ENCODE assay signal across 19 cellular contexts in the genomic region with DNA sequence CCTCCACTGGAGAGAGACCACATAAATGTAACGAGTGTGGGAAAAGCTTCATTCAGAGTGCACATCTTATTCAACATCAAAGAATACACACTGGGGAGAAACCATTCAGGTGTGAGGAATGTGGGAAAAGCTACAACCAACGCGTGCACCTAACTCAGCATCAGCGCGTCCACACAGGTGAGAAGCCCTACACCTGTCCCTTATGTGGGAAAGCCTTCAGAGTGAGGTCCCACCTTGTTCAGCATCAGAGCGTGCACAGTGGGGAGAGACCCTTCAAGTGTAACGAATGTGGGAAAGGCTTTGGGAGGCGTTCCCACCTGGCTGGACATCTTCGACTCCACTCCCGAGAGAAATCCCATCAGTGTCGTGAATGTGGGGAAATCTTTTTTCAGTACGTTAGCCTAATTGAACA. TPM values are rescaled to one million over a fixed set of nuclear protein-coding genes. Genes with fewer than 3 reads are reported as not detected.
A peak's percentile ranks its signal among the peaks of the same experiment; 100 is the strongest.
DNase-seq lines count a peak whose midpoint lies in the region; ATAC-seq, FAIRE-seq and TF ChIP-seq lines count a peak whose summit lies in the region.
"Had no signal": no experiment of that assay in that cellular context is flagged by ENCODE, and none has a peak within 500 bp of the region (broad histone marks: within the 10 kb centered on the region; RNA-seq: fewer than 3 reads in every experiment).

No MANE protein-coding gene starts in this region.

- no peak overlapping the region for H3K27ac ChIP-seq in K562 (ENCODE audit: extremely low read depth, low read depth, low read length)
- H3K27ac ChIP-seq in iPS-20b (ENCODE audit: low read length) = no peak overlapping the region
- no peak overlapping the region for H3K27ac ChIP-seq in esophagus squamous epithelium
- no peak overlapping the region for H3K27ac ChIP-seq in right atrium auricular region

- in situ Hi-C loops in ACHN (cut with HindIII; ENCODE audit: low pct_ligation_motif_present, low pct_unique_long_range_greater_than_20kb, low sequenced_read_pairs) = no loop called here
- in situ Hi-C loops in K562 (cut with MboI) = no loop called here

- BruUV-seq in K562 (replicated peaks; lab: Mats Ljungman, UMichigan) (no TSS peak), Calu3 (replicated peaks; lab: Mats Ljungman, UMichigan) (no TSS peak)

- H3K27me3 Mint-ChIP-seq in HFFc6 (ENCODE audit: insufficient read depth) (0 out of 2 replicates have a peak, but pooled peaks cover 2% of the 10 kb centered on the region), Calu3 (ENCODE audit: unreplicated experiment) (no peaks in the 10 kb centered on the region)
- H3K27me3 Mint-ChIP-seq: activated CD4-positive, alpha-beta T cell treated with anti-CD3 and anti-CD28 coated beads, Interleukin-2, amount 10 ng/mL, durations not matched to agents 24 days and 14 days had no signal

- H3K4me1 Mint-ChIP-seq in HFFc6 (ENCODE audit: low read depth) = no peaks in the 10 kb centered on the region
- no peaks in the 10 kb centered on the region for H3K4me1 Mint-ChIP-seq in Calu3 (ENCODE audit: low read depth, unreplicated experiment)
- H3K4me1 Mint-ChIP-seq: activated CD4-positive, alpha-beta T cell treated with anti-CD3 and anti-CD28 coated beads, Interleukin-2, amount 10 ng/mL, durations not matched to agents 24 days and 14 days had no signal

- WGBS in K562 (ENCODE audit: insufficient coverage, low coverage, missing lambda C conversion rate) = over 99% methylated on average over 12 of the region's 12 CpGs
- 92% methylated on average over 12 of the region's 12 CpGs for WGBS in esophagus squamous epithelium, 2 donors

- no peak for TF ChIP-seq CTCF in HFFc6 (IDR thresholded peaks at IDR 0.05)
- no peak for TF ChIP-seq CTCF in K562 (IDR thresholded peaks at IDR 0.05 in 2 of 3, conservative IDR thresholded peaks at IDR 0.05 in 1 of 3; ENCODE audit: insufficient read depth in 2 of 3, low read depth in 1 of 3, low read length in 3 of 3)
- TF ChIP-seq CTCF in esophagus squamous epithelium (IDR thresholded peaks at IDR 0.05) = no peak
- no peak for TF ChIP-seq CTCF in Calu3 (IDR thresholded peaks at IDR 0.05; ENCODE audit: unreplicated experiment)
- no peak for TF ChIP-seq CTCF in mucosa of descending colon (IDR thresholded peaks at IDR 0.05)
- TF ChIP-seq CTCF in right atrium auricular region (IDR thresholded peaks at IDR 0.05) = no peak

- H3K36me3 ChIP-seq in K562 (ENCODE audit: control insufficient read depth, insufficient read depth, low read length) = peaks cover 61% of the 10 kb centered on the region
- peaks cover 70% of the 10 kb centered on the region for H3K36me3 ChIP-seq in iPS-20b (ENCODE audit: insufficient read depth, low read depth, low read length)
- peaks cover 18 to 75% (median 28%) of the 10 kb centered on the region in 3 donors for H3K36me3 ChIP-seq in esophagus squamous epithelium
- peaks cover 8% of the 10 kb centered on the region for H3K36me3 ChIP-seq in mucosa of descending colon (ENCODE audit: low read depth)
- peaks cover 59% of the 10 kb centered on the region for H3K36me3 ChIP-seq in right atrium auricular region

- no peak for TF ChIP-seq EP300 in K562 (IDR thresholded peaks at IDR 0.05; ENCODE audit: low read length)

- intact Hi-C loops in K562 (cut with micrococcal nuclease) (no loop called here), esophagus squamous epithelium (cut with DNase I) (no loop called here), Calu3 (cut with micrococcal nuclease; ENCODE audit: unreplicated experiment) (no loop called here), mucosa of descending colon (cut with DNase I, micrococcal nuclease) (no loop called here)

- H3K4me3 Mint-ChIP-seq in HFFc6 (no peak overlapping the region), Calu3 (ENCODE audit: low read depth, unreplicated experiment) (no peak overlapping the region)
- H3K4me3 Mint-ChIP-seq: activated CD4-positive, alpha-beta T cell treated with anti-CD3 and anti-CD28 coated beads, Interleukin-2, amount 10 ng/mL, durations not matched to agents 24 days and 14 days had no signal

- DNase-seq in ACHN (peak; percentile 42), HFFc6 (peak; percentile 18), K562 (ENCODE audit: extremely low read depth in 1 of 4, low spot score in 3 of 4) (no peak), esophagus squamous epithelium (lab: John Stamatoyannopoulos, UW) (no peak), Calu3 (no peak), mucosa of descending colon (no peak), right atrium auricular region (ENCODE audit: low spot score) (no peak)
- DNase-seq: activated CD4-positive, alpha-beta T cell treated with anti-CD3 and anti-CD28 coated beads, Interleukin-2, amount 10 ng/mL, durations not matched to agents 24 days and 14 days; activated CD8-positive, alpha-beta memory T cell treated with anti-CD3 and anti-CD28 coated beads, Interleukin-2, amount 50 U/mL, for 4 hours; activated gamma-delta T cell treated with Interleukin-2 at 50 U/mL for 16 hours; DMS79; foreskin melanocyte; left cardiac atrium; NCI-H1105; NCI-H2171; NCI-H526; nucleus accumbens had no signal

- no peak for FAIRE-seq in K562 (lab: Jason Lieb, UNC)

- H3K36me3 Mint-ChIP-seq in HFFc6 (ENCODE audit: low read depth) (peaks cover 87% of the 10 kb centered on the region), Calu3 (ENCODE audit: insufficient read depth, unreplicated experiment) (peaks cover 31% of the 10 kb centered on the region)

- H3K27ac Mint-ChIP-seq in HFFc6 (no peak overlapping the region), Calu3 (ENCODE audit: unreplicated experiment) (no peak overlapping the region)
- H3K27ac Mint-ChIP-seq: activated CD4-positive, alpha-beta T cell treated with anti-CD3 and anti-CD28 coated beads, Interleukin-2, amount 10 ng/mL, durations not matched to agents 24 days and 14 days had no signal

- CTCF ChIA-PET in K562 (lab: Yijun Ruan, JAX; ENCODE audit: low intra/inter-chr PET ratio) = no interaction called here
- CTCF ChIA-PET in Calu3 (lab: Charles Lee) = no interaction called here

- peaks cover 72% of the 10 kb centered on the region for H3K9me3 Mint-ChIP-seq in HFFc6
- H3K9me3 Mint-ChIP-seq in Calu3 (ENCODE audit: low read depth, unreplicated experiment) = peaks cover 12% of the 10 kb centered on the region

- no peaks in the 10 kb centered on the region for H3K79me2 ChIP-seq in K562 (ENCODE audit: control insufficient read depth, insufficient read depth, low read length)

- H3K9me3 ChIP-seq in K562 (replicated peaks; ENCODE audit: control insufficient read depth, insufficient read depth, low read depth, low read length) (peaks cover 40% of the 10 kb centered on the region), iPS-20b (ENCODE audit: insufficient read depth, low read depth, low read length) (peaks cover 60% of the 10 kb centered on the region), esophagus squamous epithelium (peaks cover 7 to 72% (median 47%) of the 10 kb centered on the region in 3 donors), mucosa of descending colon (peaks cover 56% of the 10 kb centered on the region), right atrium auricular region (peaks cover 19 to 56% of the 10 kb centered on the region in 2 donors)

- H3K4me1 ChIP-seq in K562 (replicated peaks in 1 of 2; ENCODE audit: control insufficient read depth in 2 of 2, insufficient read depth in 2 of 2, low read length in 2 of 2) (no peaks in the 10 kb centered on the region), iPS-20b (ENCODE audit: insufficient read depth, low read length) (no peaks in the 10 kb centered on the region), esophagus squamous epithelium (no peaks in the 10 kb centered on the region), mucosa of descending colon (ENCODE audit: low read depth) (no peaks in the 10 kb centered on the region), right atrium auricular region (no peaks in the 10 kb centered on the region)

- no peak for TF ChIP-seq POLR2A in K562 (conservative IDR thresholded peaks at IDR 0.05)
- no peak for TF ChIP-seq POLR2A in esophagus squamous epithelium (IDR thresholded peaks at IDR 0.05)

- H4K20me1 ChIP-seq in K562 (replicated peaks; ENCODE audit: control insufficient read depth, insufficient read depth, low read length) = no peaks in the 10 kb centered on the region

- H3K9me1 ChIP-seq in K562 (ENCODE audit: control insufficient read depth, insufficient read depth, low read length) = no peaks in the 10 kb centered on the region

- H2AFZ ChIP-seq in K562 (ENCODE audit: low read depth, low read length) = no peak overlapping the region

- no peak for TF ChIP-seq RAD21 in K562 (CRISPR knock-in tag; conservative IDR thresholded peaks at IDR 0.05 in 1 of 2, IDR thresholded peaks at IDR 0.05 in 1 of 2)

- POLR2A ChIA-PET in K562 (lab: Yijun Ruan, JAX) = interaction anchor here (0.6 kb wide), 1 partner anchor 14 kb away, joined by 3 read pairs; no protein-coding TSS in a partner anchor

- H3K9ac ChIP-seq in K562 (ENCODE audit: insufficient read depth in 1 of 2, low read depth in 2 of 2, low read length in 2 of 2) (no peak overlapping the region), iPS-20b (ENCODE audit: low read depth, low read length) (no peak overlapping the region)

- ATAC-seq in K562 = no peak
- ATAC-seq in mucosa of descending colon = no peak
- ATAC-seq: left cardiac atrium, Right ventricle myocardium inferior had no signal

- H3K4me2 ChIP-seq in K562 (ENCODE audit: insufficient read depth, low read length) = no peak overlapping the region

- H3K4me3 ChIP-seq in K562 (no peak overlapping the region), iPS-20b (ENCODE audit: low read length) (peak overlapping the region; percentile 1; the same call in 1 of the 2 replicates), esophagus squamous epithelium (peak overlapping the region in 1 of 4 donors; percentile 36), mucosa of descending colon (no peak overlapping the region), right atrium auricular region (no peak overlapping the region)

- H3K27me3 ChIP-seq in K562 (ENCODE audit: control insufficient read depth in 2 of 2, insufficient read depth in 2 of 2, low read length in 2 of 2) = no peaks in the 10 kb centered on the region
- H3K27me3 ChIP-seq in iPS-20b (ENCODE audit: insufficient read depth, low read length) = no peaks in the 10 kb centered on the region
- H3K27me3 ChIP-seq in esophagus squamous epithelium = no peaks in the 10 kb centered on the region
- no peaks in the 10 kb centered on the region for H3K27me3 ChIP-seq in right atrium auricular region

RNA-seq across cellular contexts. Expression of a gene that starts 20.6 kb away (rescaled TPM):
- total RNA-seq in HFFc6 (2021; fragmentation: NEBNext Ultra II Directional; extraction: Animal tissue kit (Norgen Biotek cat#: 25700)) = 1 to 10 TPM; 3.6 to 5.5 (median 5.3) TPM
- 6.9 and 16.6 TPM in 2 replicates for total RNA-seq in K562 (2011; cell fraction: chromatin; rRNA removed; ENCODE audit: low replicate concordance)
- 7.0 and 9.2 TPM in 2 replicates for total RNA-seq in K562 (2011; cell fraction: nucleolus; rRNA removed)
- total RNA-seq in K562 (2011; cell fraction: nucleoplasm; rRNA removed) = 5.3 and 6.7 TPM in 2 replicates
- total RNA-seq in K562 (2014; rRNA removed) = 6.3 and 6.4 TPM in 2 replicates
- total RNA-seq in K562 (2014; rRNA removed; fragmentation: Illumina TruSeq; extraction: Trizol) = 8.3 and 10.2 TPM in 2 replicates
- 9.4 and 10.0 TPM in 2 replicates for total RNA-seq in K562 (2015; rRNA removed; fragmentation: Illumina TruSeq; extraction: Trizol)
- 6.3 and 7.0 TPM in 2 replicates for total RNA-seq in K562 (2021)
- polyA plus RNA-seq in K562 (2011; rRNA removed) = 6.8 and 11.2 TPM in 2 replicates
- 3.9 and 4.3 TPM in 2 replicates for polyA plus RNA-seq in K562 (2011; cell fraction: cytosol; rRNA removed)
- polyA plus RNA-seq in K562 (2011; cell fraction: nucleus; rRNA removed) = 2.0 and 2.3 TPM in 2 replicates
- polyA plus RNA-seq in K562 (2012) = 5.5 and 5.8 TPM in 2 replicates
- polyA plus RNA-seq in K562 (2014; fragmentation: Illumina TruSeq; extraction: Trizol) = 10.3 and 11.3 TPM in 2 replicates
- polyA plus RNA-seq in K562 (2014; fragmentation: Nextera tagmentation; extraction: Ambion mirVana) = 1 to 10 TPM; 3.3 to 4.3 TPM
- 7.9 and 9.0 TPM in 2 replicates for polyA plus RNA-seq in K562 (2014; rRNA removed)
- 7.5 and 8.0 TPM in 2 replicates for polyA minus RNA-seq in K562 (2011; rRNA and poly(A)+ RNA removed)
- polyA minus RNA-seq in K562 (2011; cell fraction: cytosol; rRNA and poly(A)+ RNA removed) = 3.4 and 4.9 TPM in 2 replicates
- 5.3 and 6.8 TPM in 2 replicates for polyA minus RNA-seq in K562 (2011; cell fraction: nucleus; rRNA and poly(A)+ RNA removed)
- total RNA-seq in esophagus squamous epithelium = 1 to 10 TPM; 1.9 to 5.6 (median 5.1) TPM
- 3.9 and 4.1 TPM in 2 replicates for total RNA-seq in Calu3 (2022)
- total RNA-seq in mucosa of descending colon = 1 to 10 TPM; 3.8 to 5.6 (median 5.1) TPM
- 1 to 10 TPM; 4.6 to 5.0 TPM for total RNA-seq in right atrium auricular region

RNA-seq across cellular contexts. Expression of a gene that starts 26.9 kb away (rescaled TPM):
- total RNA-seq in HFFc6 (2021; fragmentation: NEBNext Ultra II Directional; extraction: Animal tissue kit (Norgen Biotek cat#: 25700)) = 10 to 100 TPM in 5 of 6 experiments, 1 to 10 TPM in 1; 10.0 to 12.8 (median 11.3) TPM
- 35.9 and 48.1 TPM in 2 replicates for total RNA-seq in K562 (2011; cell fraction: chromatin; rRNA removed; ENCODE audit: low replicate concordance)
- 26.8 TPM in 2 replicates for total RNA-seq in K562 (2011; cell fraction: nucleolus; rRNA removed)
- total RNA-seq in K562 (2011; cell fraction: nucleoplasm; rRNA removed) = 28.6 and 31.7 TPM in 2 replicates
- total RNA-seq in K562 (2014; rRNA removed) (14.4 and 15.4 TPM in 2 replicates), K562 (2014; rRNA removed; fragmentation: Illumina TruSeq; extraction: Trizol) (18.8 and 19.0 TPM in 2 replicates), K562 (2015; rRNA removed; fragmentation: Illumina TruSeq; extraction: Trizol) (17.5 and 17.9 TPM in 2 replicates), K562 (2021) (14.3 and 15.4 TPM in 2 replicates), esophagus squamous epithelium (1 to 10 TPM; 3.2 to 7.1 (median 5.1) TPM), Calu3 (2022) (6.1 and 6.6 TPM in 2 replicates), mucosa of descending colon (1 to 10 TPM; 5.9 to 10.0 (median 6.4) TPM), right atrium auricular region (1 to 10 TPM; 5.4 to 6.3 TPM)
- polyA plus RNA-seq in K562 (2011; rRNA removed) (10.9 and 15.0 TPM in 2 replicates), K562 (2014; fragmentation: Illumina TruSeq; extraction: Trizol) (14.4 and 15.7 TPM in 2 replicates), K562 (2014; fragmentation: Nextera tagmentation; extraction: Ambion mirVana) (1 to 10 TPM; 4.2 to 8.8 TPM), K562 (2014; rRNA removed) (9.5 and 10.3 TPM in 2 replicates)
- polyA plus RNA-seq in K562 (2011; cell fraction: cytosol; rRNA removed) = 5.8 and 6.9 TPM in 2 replicates
- 9.0 and 10.9 TPM in 2 replicates for polyA plus RNA-seq in K562 (2011; cell fraction: nucleus; rRNA removed)
- 10.0 and 11.0 TPM in 2 replicates for polyA plus RNA-seq in K562 (2012)
- polyA minus RNA-seq in K562 (2011; rRNA and poly(A)+ RNA removed) = 31.5 and 37.9 TPM in 2 replicates
- 12.6 and 15.7 TPM in 2 replicates for polyA minus RNA-seq in K562 (2011; cell fraction: cytosol; rRNA and poly(A)+ RNA removed)
- 8.8 and 13.1 TPM in 2 replicates for polyA minus RNA-seq in K562 (2011; cell fraction: nucleus; rRNA and poly(A)+ RNA removed)

RNA-seq across cellular contexts. Expression of a gene that starts 27.1 kb away (rescaled TPM):
- 10 to 100 TPM; 38.6 to 50.0 (median 43.5) TPM for total RNA-seq in HFFc6 (2021; fragmentation: NEBNext Ultra II Directional; extraction: Animal tissue kit (Norgen Biotek cat#: 25700))
- 232 and 346 TPM in 2 replicates for total RNA-seq in K562 (2011; cell fraction: chromatin; rRNA removed; ENCODE audit: low replicate concordance)
- total RNA-seq in K562 (2011; cell fraction: nucleolus; rRNA removed) = 147 and 170 TPM in 2 replicates
- 249 and 393 TPM in 2 replicates for total RNA-seq in K562 (2011; cell fraction: nucleoplasm; rRNA removed)
- total RNA-seq in K562 (2014; rRNA removed) (85.6 and 123 TPM in 2 replicates), K562 (2014; rRNA removed; fragmentation: Illumina TruSeq; extraction: Trizol) (94.7 and 105 TPM in 2 replicates), K562 (2015; rRNA removed; fragmentation: Illumina TruSeq; extraction: Trizol) (94.4 and 95.2 TPM in 2 replicates), K562 (2021) (68.1 and 78.1 TPM in 2 replicates), esophagus squamous epithelium (100 to 1,000 TPM in 3 of 4 donors, 10 to 100 TPM in 1; 78.6 to 167 (median 107) TPM), Calu3 (2022) (not detected in 2 replicates), mucosa of descending colon (10 to 100 TPM; 64.4 to 99.0 (median 84.0) TPM), right atrium auricular region (10 to 100 TPM; 36.2 to 41.9 TPM)
- polyA plus RNA-seq in K562 (2011; rRNA removed) (81.3 and 112 TPM in 2 replicates), K562 (2014; fragmentation: Illumina TruSeq; extraction: Trizol) (101 and 103 TPM in 2 replicates), K562 (2014; fragmentation: Nextera tagmentation; extraction: Ambion mirVana) (10 to 100 TPM; 25.7 to 34.1 TPM), K562 (2014; rRNA removed) (130 and 137 TPM in 2 replicates)
- 55.1 and 81.1 TPM in 2 replicates for polyA plus RNA-seq in K562 (2011; cell fraction: cytosol; rRNA removed)
- polyA plus RNA-seq in K562 (2011; cell fraction: nucleus; rRNA removed) = 163 and 255 TPM in 2 replicates
- polyA plus RNA-seq in K562 (2012) = 60.6 and 75.6 TPM in 2 replicates
- polyA minus RNA-seq in K562 (2011; rRNA and poly(A)+ RNA removed) = 89.6 and 93.8 TPM in 2 replicates
- 31.9 and 33.0 TPM in 2 replicates for polyA minus RNA-seq in K562 (2011; cell fraction: cytosol; rRNA and poly(A)+ RNA removed)
- polyA minus RNA-seq in K562 (2011; cell fraction: nucleus; rRNA and poly(A)+ RNA removed) = 105 and 112 TPM in 2 replicates

RNA-seq across cellular contexts. Expression of a gene that starts 31.3 kb away (rescaled TPM):
- 10 to 100 TPM; 12.7 to 15.1 (median 14.4) TPM for total RNA-seq in HFFc6 (2021; fragmentation: NEBNext Ultra II Directional; extraction: Animal tissue kit (Norgen Biotek cat#: 25700))
- total RNA-seq in K562 (2011; cell fraction: chromatin; rRNA removed; ENCODE audit: low replicate concordance) = 106 and 122 TPM in 2 replicates
- total RNA-seq in K562 (2011; cell fraction: nucleolus; rRNA removed) = 76.9 and 77.9 TPM in 2 replicates
- 80.1 and 95.3 TPM in 2 replicates for total RNA-seq in K562 (2011; cell fraction: nucleoplasm; rRNA removed)
- total RNA-seq in K562 (2014; rRNA removed) (24.2 and 25.6 TPM in 2 replicates), K562 (2014; rRNA removed; fragmentation: Illumina TruSeq; extraction: Trizol) (31.4 and 32.2 TPM in 2 replicates), K562 (2015; rRNA removed; fragmentation: Illumina TruSeq; extraction: Trizol) (28.1 and 28.9 TPM in 2 replicates), K562 (2021) (25.5 and 27.8 TPM in 2 replicates), esophagus squamous epithelium (10 to 100 TPM; 22.5 to 41.2 (median 23.1) TPM), Calu3 (2022) (17.3 and 19.2 TPM in 2 replicates), mucosa of descending colon (10 to 100 TPM; 30.5 to 43.9 (median 36.5) TPM), right atrium auricular region (10 to 100 TPM; 10.8 to 20.2 TPM)
- polyA plus RNA-seq in K562 (2011; rRNA removed) (11.7 and 17.7 TPM in 2 replicates), K562 (2014; fragmentation: Illumina TruSeq; extraction: Trizol) (23.7 and 25.5 TPM in 2 replicates), K562 (2014; fragmentation: Nextera tagmentation; extraction: Ambion mirVana) (1 to 10 TPM; 2.9 to 4.0 TPM), K562 (2014; rRNA removed) (20.2 and 23.5 TPM in 2 replicates)
- 12.6 and 14.8 TPM in 2 replicates for polyA plus RNA-seq in K562 (2011; cell fraction: cytosol; rRNA removed)
- 14.0 and 14.8 TPM in 2 replicates for polyA plus RNA-seq in K562 (2011; cell fraction: nucleus; rRNA removed)
- 19.1 and 20.0 TPM in 2 replicates for polyA plus RNA-seq in K562 (2012)
- polyA minus RNA-seq in K562 (2011; rRNA and poly(A)+ RNA removed) = 29.6 and 33.5 TPM in 2 replicates
- 12.2 and 22.6 TPM in 2 replicates for polyA minus RNA-seq in K562 (2011; cell fraction: cytosol; rRNA and poly(A)+ RNA removed)
- polyA minus RNA-seq in K562 (2011; cell fraction: nucleus; rRNA and poly(A)+ RNA removed) = 14.9 and 16.7 TPM in 2 replicates

RNA-seq across cellular contexts. Expression of a gene that starts 58.7 kb away (rescaled TPM):
- 1 to 10 TPM; 5.2 to 6.4 (median 5.6) TPM for total RNA-seq in HFFc6 (2021; fragmentation: NEBNext Ultra II Directional; extraction: Animal tissue kit (Norgen Biotek cat#: 25700))
- total RNA-seq in K562 (2011; cell fraction: chromatin; rRNA removed; ENCODE audit: low replicate concordance) = 137 and 181 TPM in 2 replicates
- total RNA-seq in K562 (2011; cell fraction: nucleolus; rRNA removed) = 98.2 and 99.9 TPM in 2 replicates
- 161 and 237 TPM in 2 replicates for total RNA-seq in K562 (2011; cell fraction: nucleoplasm; rRNA removed)
- 16.4 and 19.6 TPM in 2 replicates for total RNA-seq in K562 (2014; rRNA removed)
- 30.7 and 32.3 TPM in 2 replicates for total RNA-seq in K562 (2014; rRNA removed; fragmentation: Illumina TruSeq; extraction: Trizol)
- 23.0 and 24.8 TPM in 2 replicates for total RNA-seq in K562 (2015; rRNA removed; fragmentation: Illumina TruSeq; extraction: Trizol)
- 22.1 and 22.8 TPM in 2 replicates for total RNA-seq in K562 (2021)
- polyA plus RNA-seq in K562 (2011; rRNA removed) = 46.2 and 57.0 TPM in 2 replicates
- polyA plus RNA-seq in K562 (2011; cell fraction: cytosol; rRNA removed) = 15.9 and 26.5 TPM in 2 replicates
- 75.3 and 93.3 TPM in 2 replicates for polyA plus RNA-seq in K562 (2011; cell fraction: nucleus; rRNA removed)
- polyA plus RNA-seq in K562 (2012) = 17.2 and 38.0 TPM in 2 replicates
- 28.1 and 29.1 TPM in 2 replicates for polyA plus RNA-seq in K562 (2014; fragmentation: Illumina TruSeq; extraction: Trizol)
- polyA plus RNA-seq in K562 (2014; fragmentation: Nextera tagmentation; extraction: Ambion mirVana) = 1 to 10 TPM; 6.1 to 7.4 TPM
- polyA plus RNA-seq in K562 (2014; rRNA removed) = 34.8 and 40.2 TPM in 2 replicates
- 21.5 and 27.8 TPM in 2 replicates for polyA minus RNA-seq in K562 (2011; rRNA and poly(A)+ RNA removed)
- polyA minus RNA-seq in K562 (2011; cell fraction: cytosol; rRNA and poly(A)+ RNA removed) = 13.0 and 13.5 TPM in 2 replicates
- polyA minus RNA-seq in K562 (2011; cell fraction: nucleus; rRNA and poly(A)+ RNA removed) = 25.7 and 27.0 TPM in 2 replicates
- 1 to 10 TPM; 2.5 to 8.6 (median 5.3) TPM for total RNA-seq in esophagus squamous epithelium
- total RNA-seq in Calu3 (2022) = 17.2 and 18.9 TPM in 2 replicates
- 10 to 100 TPM; 12.3 to 25.4 (median 23.4) TPM for total RNA-seq in mucosa of descending colon
- 1 to 10 TPM in 1 of 2 donors, under 1 TPM in 1; 0.48 to 2.6 TPM for total RNA-seq in right atrium auricular region

Comparison
In these comparisons a context has a peak if more than half of its experiments do, and no peak if none do; other contexts are left out.
1. DNase-seq: peak in ACHN (single experiment) and HFFc6 (single experiment); none in K562 (0 of 4), esophagus squamous epithelium (single experiment), Calu3 (single experiment), mucosa of descending colon (0 of 3) and right atrium auricular region (single experiment).
2. RNA of a gene that starts 27.1 kb away (total RNA-seq): 78.6 to 167 TPM in esophagus squamous epithelium, 68.1 to 393 TPM in K562, 64.4 to 99.0 TPM in mucosa of descending colon, 38.6 to 50.0 TPM in HFFc6 and 36.2 to 41.9 TPM in right atrium auricular region; not detected in Calu3; every median in the first group is over 10 times any median in the second.